8 cellular contexts compared by ENCODE assay signal in genomic region chr6:95578106-95578410, GRCh38. TPM values are rescaled to one million over a fixed set of nuclear protein-coding genes. Genes with fewer than 3 reads are reported as not detected.
A peak's percentile ranks its signal among the peaks of the same experiment; 100 is the strongest.
DNase-seq lines count a peak whose midpoint lies in the region; ATAC-seq and TF ChIP-seq lines count a peak whose summit lies in the region.

No MANE protein-coding gene starts in this region.

- H3K27ac Mint-ChIP-seq in Caco-2 (ENCODE audit: unreplicated experiment): peak overlapping the region; percentile 89
- peak overlapping the region; percentile 95 to 99 for H3K27ac Mint-ChIP-seq in activated naive CD4-positive, alpha-beta T cell treated with anti-CD3 and anti-CD28 coated beads, Interleukin-2, amount 50 U/mL, for 72 hours
- H3K27ac Mint-ChIP-seq in stimulated activated memory B cell treated with anti-CD40 and anti-IgM and Interleukin-4, amounts not matched to agents 10 μg/mL and 1 μg/mL and 100 μg/mL, for 72 hours: peak overlapping the region; percentile 97

- H3K9me3 ChIP-seq in Caco-2 (no peaks in the 10 kb centered on the region; the same call in 1 of the 2 replicates), iPS DF 6.9 (ENCODE audit: control insufficient read depth, insufficient read depth, low read length) (no peaks in the 10 kb centered on the region)

- peak; percentile 14 for ATAC-seq in GM19395 (IDR thresholded peaks at IDR 0.05; ENCODE audit: unreplicated experiment)
- peak; percentile 16 for ATAC-seq in HG03432 (IDR thresholded peaks at IDR 0.05; ENCODE audit: unreplicated experiment)
- ATAC-seq in activated naive CD4-positive, alpha-beta T cell treated with anti-CD3 and anti-CD28 coated beads, Interleukin-2, amount 50 U/mL, for 72 hours: peak in 1 of 2 donors; percentile 23
- peak; percentile 34 for ATAC-seq in stimulated activated memory B cell treated with anti-CD40 and anti-IgM and Interleukin-4, amounts not matched to agents 10 μg/mL and 1 μg/mL and 100 μg/mL, for 72 hours

- intact Hi-C loops in Caco-2 (cut with micrococcal nuclease; ENCODE audit: unreplicated experiment): loop anchor here (5.0 to 10.0 kb wide), 2 partner anchors 267 to 289 kb away; no protein-coding TSS in a partner anchor

- BruUV-seq in Caco-2 (replicated peaks; lab: Mats Ljungman, UMichigan): TSS peak; percentile 73

- WGBS in iPS DF 6.9 (ENCODE audit: insufficient coverage, insufficient read length): no CpG with 5 or more reads among the region's 10 CpGs

- TF ChIP-seq CTCF in Caco-2 (IDR thresholded peaks at IDR 0.05; ENCODE audit: insufficient read depth in 1 of 2, low read depth in 1 of 2, low read length in 1 of 2, severe bottlenecking in 1 of 2, unreplicated experiment in 1 of 2): no peak

- H3K27me3 ChIP-seq in Caco-2 (replicated peaks; ENCODE audit: control insufficient read depth, insufficient read depth, low read length): no peaks in the 10 kb centered on the region
- no peaks in the 10 kb centered on the region for H3K27me3 ChIP-seq in iPS DF 6.9 (ENCODE audit: control insufficient read depth, insufficient read depth, low read length)

- H3K4me1 ChIP-seq in Caco-2: peaks cover 16% of the 10 kb centered on the region
- no peaks in the 10 kb centered on the region; the same call in 1 of the 2 replicates for H3K4me1 ChIP-seq in iPS DF 6.9 (ENCODE audit: control insufficient read depth, insufficient read depth, low read length)

- DNase-seq in Caco-2: no peak
- peak in 1 of 2 donors; percentile 31 for DNase-seq in activated naive CD4-positive, alpha-beta T cell treated with anti-CD3 and anti-CD28 coated beads, Interleukin-2, amount 50 U/mL, for 72 hours (ENCODE audit: low spot score in 2 of 2)
- no peak for DNase-seq in iPS DF 6.9 (ENCODE audit: low read depth, low spot score)
- no peak for DNase-seq in glomerular visceral epithelial cell (ENCODE audit: extremely low spot score)
- DNase-seq in activated CD4-positive, CD25-positive, alpha-beta regulatory T cell treated with anti-CD3 and anti-CD28 coated beads, Interleukin-2, amount 50 U/mL, for 72 hours: no peak

- H3K4me3 ChIP-seq in Caco-2 (ENCODE audit: low read depth, low read length) (peak overlapping the region; percentile 54), iPS DF 6.9 (ENCODE audit: low read length) (peak overlapping the region; percentile 50)

- POLR2A ChIA-PET in Caco-2 (lab: Charles Lee): no interaction called here

- no peaks in the 10 kb centered on the region for H3K27me3 Mint-ChIP-seq in Caco-2 (ENCODE audit: insufficient read depth, unreplicated experiment)
- no peaks in the 10 kb centered on the region for H3K27me3 Mint-ChIP-seq in stimulated activated memory B cell treated with anti-CD40 and anti-IgM and Interleukin-4, amounts not matched to agents 10 μg/mL and 1 μg/mL and 100 μg/mL, for 72 hours

- H3K36me3 ChIP-seq in Caco-2 (ENCODE audit: control insufficient read depth, insufficient read depth, low read length) (no peaks in the 10 kb centered on the region), iPS DF 6.9 (ENCODE audit: control insufficient read depth, insufficient read depth, low read length) (no peaks in the 10 kb centered on the region)

- peaks cover 14% of the 10 kb centered on the region for H3K4me1 Mint-ChIP-seq in Caco-2 (ENCODE audit: low read depth, unreplicated experiment)
- peaks cover 32% of the 10 kb centered on the region for H3K4me1 Mint-ChIP-seq in stimulated activated memory B cell treated with anti-CD40 and anti-IgM and Interleukin-4, amounts not matched to agents 10 μg/mL and 1 μg/mL and 100 μg/mL, for 72 hours

- H3K36me3 Mint-ChIP-seq in Caco-2 (ENCODE audit: insufficient read depth, unreplicated experiment): peaks cover 9% of the 10 kb centered on the region
- peaks cover 13% of the 10 kb centered on the region in 2 donors for H3K36me3 Mint-ChIP-seq in activated naive CD4-positive, alpha-beta T cell treated with anti-CD3 and anti-CD28 coated beads, Interleukin-2, amount 50 U/mL, for 72 hours
- H3K36me3 Mint-ChIP-seq in stimulated activated memory B cell treated with anti-CD40 and anti-IgM and Interleukin-4, amounts not matched to agents 10 μg/mL and 1 μg/mL and 100 μg/mL, for 72 hours: peaks cover 4% of the 10 kb centered on the region

- CTCF ChIA-PET in Caco-2 (lab: Charles Lee): no interaction called here

- H3K4me3 Mint-ChIP-seq in Caco-2 (ENCODE audit: unreplicated experiment): peak overlapping the region; percentile 97
- H3K4me3 Mint-ChIP-seq in stimulated activated memory B cell treated with anti-CD40 and anti-IgM and Interleukin-4, amounts not matched to agents 10 μg/mL and 1 μg/mL and 100 μg/mL, for 72 hours: peak overlapping the region; percentile 98

- peaks cover 2% of the 10 kb centered on the region for H3K9me3 Mint-ChIP-seq in Caco-2 (ENCODE audit: unreplicated experiment)
- no peaks in the 10 kb centered on the region for H3K9me3 Mint-ChIP-seq in activated naive CD4-positive, alpha-beta T cell treated with anti-CD3 and anti-CD28 coated beads, Interleukin-2, amount 50 U/mL, for 72 hours
- H3K9me3 Mint-ChIP-seq in stimulated activated memory B cell treated with anti-CD40 and anti-IgM and Interleukin-4, amounts not matched to agents 10 μg/mL and 1 μg/mL and 100 μg/mL, for 72 hours: no peaks in the 10 kb centered on the region

- H3K27ac ChIP-seq in iPS DF 6.9 (ENCODE audit: low read length): no peak overlapping the region

RNA-seq across cellular contexts. Expression of gene MANEA, which starts 0.7 kb away (rescaled TPM):
- 15.7 and 17.1 TPM in 2 replicates for total RNA-seq in Caco-2 (2022)
- 10 to 100 TPM; 15.6 to 16.4 TPM for total RNA-seq in activated naive CD4-positive, alpha-beta T cell treated with anti-CD3 and anti-CD28 coated beads, Interleukin-2, amount 50 U/mL, for 72 hours
